Comparison of ENCODE assay signal across 8 cellular contexts in the genomic region with DNA sequence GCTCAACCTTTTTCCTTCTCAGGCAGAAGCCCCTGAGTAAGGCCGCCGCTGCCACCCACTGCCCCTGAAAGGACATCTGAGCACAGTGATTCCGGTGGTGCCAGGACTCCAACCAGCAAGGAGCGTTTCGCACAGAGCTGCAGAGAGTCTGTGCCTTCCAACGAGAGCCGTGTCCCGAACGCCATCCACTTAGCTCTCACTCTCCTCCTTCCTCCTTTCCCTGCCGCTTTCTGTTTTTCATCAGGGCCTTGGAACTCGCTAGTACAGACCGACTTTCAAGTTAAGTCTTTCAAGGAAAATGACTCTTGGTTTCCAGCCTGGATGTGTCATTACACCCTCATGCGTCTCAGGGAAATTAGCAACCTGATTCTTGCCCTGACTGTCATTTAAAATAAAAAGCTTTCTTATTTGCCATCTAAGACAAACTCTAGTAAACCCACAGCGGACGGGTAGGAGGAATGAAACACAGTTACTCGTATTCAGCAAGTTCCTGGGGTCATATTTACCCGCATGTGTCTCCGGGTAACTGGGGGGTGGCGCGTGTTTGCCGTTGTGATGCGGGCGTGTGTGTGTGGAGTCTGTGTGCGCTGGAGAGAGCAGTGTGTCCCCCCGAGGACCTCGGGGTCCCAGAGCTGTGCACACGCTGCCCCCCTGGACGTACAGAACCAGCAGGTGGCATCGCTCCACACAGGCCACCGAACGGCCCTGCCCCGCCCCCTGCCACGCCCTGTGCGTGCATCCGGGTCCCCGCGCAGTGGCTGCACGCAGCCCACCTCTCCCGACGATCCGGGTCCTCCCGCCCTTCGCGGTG. TPM values are rescaled to one million over a fixed set of nuclear protein-coding genes. Genes with fewer than 3 reads are reported as not detected.
DNase-seq lines count a peak whose midpoint lies in the region; ATAC-seq and TF ChIP-seq lines count a peak whose summit lies in the region.

No MANE protein-coding gene starts in this region.

- TF ChIP-seq CTCF in cardiac fibroblast (IDR thresholded peaks at IDR 0.05; ENCODE audit: low read depth, low read length) = peak; percentile 20
- no peak for TF ChIP-seq CTCF in left lung (IDR thresholded peaks at IDR 0.05)

- H3K4me1 ChIP-seq in left lung = peaks cover 0 to 4% of the 10 kb centered on the region in 2 donors

- peak; percentile 81 for ATAC-seq in HG03342 (IDR thresholded peaks at IDR 0.05; ENCODE audit: unreplicated experiment)
- ATAC-seq in left lung = peak; percentile 97
- no peak for ATAC-seq in GM19324 (IDR thresholded peaks at IDR 0.05; ENCODE audit: low FRiP score, unreplicated experiment)

- DNase-seq in DMS79 (lab: John Stamatoyannopoulos, UW) (peak; percentile 47), UCSD-AML1 (lab: John Stamatoyannopoulos, UW; ENCODE audit: unreplicated experiment) (peak; percentile 73), cardiac fibroblast (ENCODE audit: low read depth in 2 of 2) (peak; percentile 26 to 41), left lung (peak; percentile 47 to 89), A172 (ENCODE audit: low spot score) (no peak)
- peak; percentile 19 for DNase-seq in stimulated activated CD8-positive, alpha-beta memory T cell treated with anti-CD3 and anti-CD28 coated beads, Interleukin-15, amount 100 ng/mL, for 1 hour (ENCODE audit: low read depth)

- no peaks in the 10 kb centered on the region for H3K9me3 ChIP-seq in left lung

- H3K4me3 ChIP-seq in cardiac fibroblast (replicated peaks in 1 of 2; ENCODE audit: low read depth in 2 of 2, low read length in 2 of 2) (peak overlapping the region; percentile 51 to 60), left lung (peak overlapping the region; percentile 47 to 55)

- intact Hi-C loops in left lung (cut with DNase I) = no loop called here

- H3K36me3 ChIP-seq in left lung = no peaks in the 10 kb centered on the region

- H3K27me3 ChIP-seq in left lung = peaks cover 0 to 30% of the 10 kb centered on the region in 2 donors

- H3K27ac ChIP-seq in left lung = no peak overlapping the region

RNA-seq across cellular contexts. Expression of gene ALDH1A3, which starts 30.4 kb away (rescaled TPM):
- 10 to 100 TPM; 13.7 to 17.5 TPM for total RNA-seq in left lung
- 17.3 and 17.6 TPM in 2 replicates for total RNA-seq in A172 (2014; rRNA removed; shearing (Covaris generic))
